23 cellular contexts compared by ENCODE assay signal in genomic region chrX:24271262-24271661, GRCh38.
"Had no signal": no experiment of that assay in that cellular context is flagged by ENCODE, and none has a peak within 500 bp of the region (broad histone marks: within the 10 kb centered on the region; RNA-seq: fewer than 3 reads in every experiment).

No MANE protein-coding gene starts in this region.

- H3K27ac ChIP-seq: colonic mucosa, coronary artery, dorsolateral prefrontal cortex, epithelial cell of prostate, esophagus muscularis mucosa, esophagus squamous epithelium, foreskin keratinocyte, gastrocnemius medialis, gastroesophageal sphincter, heart left ventricle, heart right ventricle had no signal

- H3K36me3 ChIP-seq: colonic mucosa, esophagus muscularis mucosa, esophagus squamous epithelium, gastrocnemius medialis, gastroesophageal sphincter, heart left ventricle, heart right ventricle had no signal

- DNase-seq: colonic mucosa; cortex of kidney; dermis blood vessel endothelial cell; dorsolateral prefrontal cortex; effector CD4-positive, alpha-beta T cell; effector CD8-positive, alpha-beta T cell; effector memory CD4-positive, alpha-beta T cell; effector memory CD8-positive, alpha-beta T cell; endodermal cell; erythroblast; esophagus squamous epithelium; foreskin fibroblast; foreskin keratinocyte; foreskin melanocyte; gastrocnemius medialis; glutamatergic neuron; head of caudate nucleus; heart left ventricle; heart right ventricle had no signal

- H3K4me3 ChIP-seq: colonic mucosa, coronary artery, dorsolateral prefrontal cortex, esophagus muscularis mucosa, esophagus squamous epithelium, gastrocnemius medialis, gastroesophageal sphincter, heart left ventricle, heart right ventricle had no signal

- H3K4me1 ChIP-seq: colonic mucosa, esophagus muscularis mucosa, esophagus squamous epithelium, foreskin keratinocyte, gastrocnemius medialis, gastroesophageal sphincter, heart left ventricle, heart right ventricle had no signal

- H3K9me3 ChIP-seq: colonic mucosa, esophagus muscularis mucosa, esophagus squamous epithelium, gastrocnemius medialis, gastroesophageal sphincter, heart left ventricle had no signal
